In genomic region chr6:129426343-129426742, GRCh38 we compare ENCODE assay signal across 3 cellular contexts.
"Had no signal": no experiment of that assay in that cellular context is flagged by ENCODE, and none has a peak within 500 bp of the region (broad histone marks: within the 10 kb centered on the region; RNA-seq: fewer than 3 reads in every experiment).

No MANE protein-coding gene starts in this region.

- DNase-seq: GDM1, GF-D8 had no signal

- H3K4me3 ChIP-seq: GM12878 had no signal
